1 cellular context compared by ENCODE assay signal in the genomic region with DNA sequence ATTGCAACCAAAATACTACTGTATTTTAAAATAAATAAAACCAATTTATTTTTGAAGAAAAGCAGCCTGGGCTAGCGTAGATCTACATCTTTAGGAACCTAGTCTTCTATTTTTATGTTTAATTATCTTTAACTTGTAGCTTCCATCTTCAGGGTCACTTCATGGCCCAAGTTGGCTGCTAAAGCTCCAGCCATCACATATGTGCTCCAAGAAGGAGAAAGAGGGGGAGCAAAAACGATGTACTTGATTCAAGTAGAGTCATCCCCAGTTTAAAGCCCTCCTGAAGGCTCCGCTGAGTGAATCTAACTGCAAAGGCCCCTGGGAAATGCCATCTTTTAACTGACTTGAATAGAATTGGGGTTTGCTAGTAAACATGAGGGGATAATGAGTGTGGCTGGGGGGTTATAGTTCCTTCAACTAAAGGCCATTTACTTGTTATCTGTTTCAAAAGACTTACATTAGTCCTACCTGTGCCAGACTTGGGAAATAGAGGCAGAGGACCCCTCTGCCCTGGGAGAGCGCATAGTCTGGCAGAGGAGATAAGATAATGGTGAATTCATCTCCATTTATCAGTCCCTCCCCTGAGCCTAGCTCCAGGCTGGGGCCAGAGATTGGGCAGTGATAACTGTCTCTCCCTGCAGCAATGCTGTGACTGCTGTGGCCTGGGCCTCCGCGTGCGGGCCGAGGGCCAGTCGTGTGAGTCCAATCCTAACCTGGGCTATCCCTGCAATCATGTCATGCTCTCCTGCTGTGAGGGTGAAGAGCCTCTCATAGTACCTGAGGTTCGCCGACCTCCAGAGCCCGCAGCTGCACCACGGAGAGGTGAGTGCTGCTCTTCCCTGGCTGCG.
TF ChIP-seq lines count a peak whose summit lies in the region.

No MANE protein-coding gene starts in this region.

TF ChIP-seq in K562, 482 proteins besides CTCF, POLR2A, EP300 and RAD21 (continued from another document):
- peak; percentile 97 for TF ChIP-seq RBM25 (IDR thresholded peaks at IDR 0.05; ENCODE audit: low read depth, low read length, severe bottlenecking)
- TF ChIP-seq, protein P1, sequence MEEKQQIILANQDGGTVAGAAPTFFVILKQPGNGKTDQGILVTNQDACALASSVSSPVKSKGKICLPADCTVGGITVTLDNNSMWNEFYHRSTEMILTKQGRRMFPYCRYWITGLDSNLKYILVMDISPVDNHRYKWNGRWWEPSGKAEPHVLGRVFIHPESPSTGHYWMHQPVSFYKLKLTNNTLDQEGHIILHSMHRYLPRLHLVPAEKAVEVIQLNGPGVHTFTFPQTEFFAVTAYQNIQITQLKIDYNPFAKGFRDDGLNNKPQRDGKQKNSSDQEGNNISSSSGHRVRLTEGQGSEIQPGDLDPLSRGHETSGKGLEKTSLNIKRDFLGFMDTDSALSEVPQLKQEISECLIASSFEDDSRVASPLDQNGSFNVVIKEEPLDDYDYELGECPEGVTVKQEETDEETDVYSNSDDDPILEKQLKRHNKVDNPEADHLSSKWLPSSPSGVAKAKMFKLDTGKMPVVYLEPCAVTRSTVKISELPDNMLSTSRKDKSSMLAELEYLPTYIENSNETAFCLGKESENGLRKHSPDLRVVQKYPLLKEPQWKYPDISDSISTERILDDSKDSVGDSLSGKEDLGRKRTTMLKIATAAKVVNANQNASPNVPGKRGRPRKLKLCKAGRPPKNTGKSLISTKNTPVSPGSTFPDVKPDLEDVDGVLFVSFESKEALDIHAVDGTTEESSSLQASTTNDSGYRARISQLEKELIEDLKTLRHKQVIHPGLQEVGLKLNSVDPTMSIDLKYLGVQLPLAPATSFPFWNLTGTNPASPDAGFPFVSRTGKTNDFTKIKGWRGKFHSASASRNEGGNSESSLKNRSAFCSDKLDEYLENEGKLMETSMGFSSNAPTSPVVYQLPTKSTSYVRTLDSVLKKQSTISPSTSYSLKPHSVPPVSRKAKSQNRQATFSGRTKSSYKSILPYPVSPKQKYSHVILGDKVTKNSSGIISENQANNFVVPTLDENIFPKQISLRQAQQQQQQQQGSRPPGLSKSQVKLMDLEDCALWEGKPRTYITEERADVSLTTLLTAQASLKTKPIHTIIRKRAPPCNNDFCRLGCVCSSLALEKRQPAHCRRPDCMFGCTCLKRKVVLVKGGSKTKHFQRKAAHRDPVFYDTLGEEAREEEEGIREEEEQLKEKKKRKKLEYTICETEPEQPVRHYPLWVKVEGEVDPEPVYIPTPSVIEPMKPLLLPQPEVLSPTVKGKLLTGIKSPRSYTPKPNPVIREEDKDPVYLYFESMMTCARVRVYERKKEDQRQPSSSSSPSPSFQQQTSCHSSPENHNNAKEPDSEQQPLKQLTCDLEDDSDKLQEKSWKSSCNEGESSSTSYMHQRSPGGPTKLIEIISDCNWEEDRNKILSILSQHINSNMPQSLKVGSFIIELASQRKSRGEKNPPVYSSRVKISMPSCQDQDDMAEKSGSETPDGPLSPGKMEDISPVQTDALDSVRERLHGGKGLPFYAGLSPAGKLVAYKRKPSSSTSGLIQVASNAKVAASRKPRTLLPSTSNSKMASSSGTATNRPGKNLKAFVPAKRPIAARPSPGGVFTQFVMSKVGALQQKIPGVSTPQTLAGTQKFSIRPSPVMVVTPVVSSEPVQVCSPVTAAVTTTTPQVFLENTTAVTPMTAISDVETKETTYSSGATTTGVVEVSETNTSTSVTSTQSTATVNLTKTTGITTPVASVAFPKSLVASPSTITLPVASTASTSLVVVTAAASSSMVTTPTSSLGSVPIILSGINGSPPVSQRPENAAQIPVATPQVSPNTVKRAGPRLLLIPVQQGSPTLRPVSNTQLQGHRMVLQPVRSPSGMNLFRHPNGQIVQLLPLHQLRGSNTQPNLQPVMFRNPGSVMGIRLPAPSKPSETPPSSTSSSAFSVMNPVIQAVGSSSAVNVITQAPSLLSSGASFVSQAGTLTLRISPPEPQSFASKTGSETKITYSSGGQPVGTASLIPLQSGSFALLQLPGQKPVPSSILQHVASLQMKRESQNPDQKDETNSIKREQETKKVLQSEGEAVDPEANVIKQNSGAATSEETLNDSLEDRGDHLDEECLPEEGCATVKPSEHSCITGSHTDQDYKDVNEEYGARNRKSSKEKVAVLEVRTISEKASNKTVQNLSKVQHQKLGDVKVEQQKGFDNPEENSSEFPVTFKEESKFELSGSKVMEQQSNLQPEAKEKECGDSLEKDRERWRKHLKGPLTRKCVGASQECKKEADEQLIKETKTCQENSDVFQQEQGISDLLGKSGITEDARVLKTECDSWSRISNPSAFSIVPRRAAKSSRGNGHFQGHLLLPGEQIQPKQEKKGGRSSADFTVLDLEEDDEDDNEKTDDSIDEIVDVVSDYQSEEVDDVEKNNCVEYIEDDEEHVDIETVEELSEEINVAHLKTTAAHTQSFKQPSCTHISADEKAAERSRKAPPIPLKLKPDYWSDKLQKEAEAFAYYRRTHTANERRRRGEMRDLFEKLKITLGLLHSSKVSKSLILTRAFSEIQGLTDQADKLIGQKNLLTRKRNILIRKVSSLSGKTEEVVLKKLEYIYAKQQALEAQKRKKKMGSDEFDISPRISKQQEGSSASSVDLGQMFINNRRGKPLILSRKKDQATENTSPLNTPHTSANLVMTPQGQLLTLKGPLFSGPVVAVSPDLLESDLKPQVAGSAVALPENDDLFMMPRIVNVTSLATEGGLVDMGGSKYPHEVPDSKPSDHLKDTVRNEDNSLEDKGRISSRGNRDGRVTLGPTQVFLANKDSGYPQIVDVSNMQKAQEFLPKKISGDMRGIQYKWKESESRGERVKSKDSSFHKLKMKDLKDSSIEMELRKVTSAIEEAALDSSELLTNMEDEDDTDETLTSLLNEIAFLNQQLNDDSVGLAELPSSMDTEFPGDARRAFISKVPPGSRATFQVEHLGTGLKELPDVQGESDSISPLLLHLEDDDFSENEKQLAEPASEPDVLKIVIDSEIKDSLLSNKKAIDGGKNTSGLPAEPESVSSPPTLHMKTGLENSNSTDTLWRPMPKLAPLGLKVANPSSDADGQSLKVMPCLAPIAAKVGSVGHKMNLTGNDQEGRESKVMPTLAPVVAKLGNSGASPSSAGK (IDR thresholded peaks at IDR 0.05): peak; percentile 63
- no peak for TF ChIP-seq NR4A1 (CRISPR knock-in tag; IDR thresholded peaks at IDR 0.05)
- peak; percentile 81 for TF ChIP-seq NR4A1 (tag; IDR thresholded peaks at IDR 0.05)
- TF ChIP-seq FOXP1 (CRISPR knock-in tag; IDR thresholded peaks at IDR 0.05): no peak
- peak; percentile 63 for TF ChIP-seq CBFA2T3 (IDR thresholded peaks at IDR 0.05)
- no peak for TF ChIP-seq SAFB2 (IDR thresholded peaks at IDR 0.05; ENCODE audit: borderline replicate concordance, low read depth, low read length, severe bottlenecking)
- peak in 1 of 2 experiments; percentile 51; a peak in 2 of 4 replicates for TF ChIP-seq KDM1A (IDR thresholded peaks at IDR 0.05)
- peak; percentile 35; the same call in 1 of the 2 replicates for TF ChIP-seq TAL1 (IDR thresholded peaks at IDR 0.05)
- peak in 1 of 2 experiments; percentile 40; a peak in 1 of 4 replicates for TF ChIP-seq RCOR1 (IDR thresholded peaks at IDR 0.05; ENCODE audit: borderline replicate concordance in 1 of 2, low read depth in 2 of 2, low read length in 2 of 2)
- no peak for TF ChIP-seq ZSCAN32 (CRISPR knock-in tag; IDR thresholded peaks at IDR 0.05)
- peak; percentile 45; the same call in 1 of the 2 replicates for TF ChIP-seq FOXJ2 (tag; IDR thresholded peaks at IDR 0.05)
- TF ChIP-seq ARID1B (IDR thresholded peaks at IDR 0.05): peak; percentile 56
- TF ChIP-seq SMARCA4 (IDR thresholded peaks at IDR 0.05): 0 out of 2 replicates have a peak, but pooled peaks have one; percentile 14
- TF ChIP-seq MYC (IDR thresholded peaks at IDR 0.05; ENCODE audit: low read depth, low read length): 0 out of 2 replicates have a peak, but pooled peaks have one; percentile 25
- TF ChIP-seq MYC (CRISPR knock-in tag; IDR thresholded peaks at IDR 0.05; ENCODE audit: borderline replicate concordance, low read depth): no peak
- no peak for TF ChIP-seq ZNF384 (IDR thresholded peaks at IDR 0.05; ENCODE audit: low read depth, low read length)
- TF ChIP-seq, protein P2, sequence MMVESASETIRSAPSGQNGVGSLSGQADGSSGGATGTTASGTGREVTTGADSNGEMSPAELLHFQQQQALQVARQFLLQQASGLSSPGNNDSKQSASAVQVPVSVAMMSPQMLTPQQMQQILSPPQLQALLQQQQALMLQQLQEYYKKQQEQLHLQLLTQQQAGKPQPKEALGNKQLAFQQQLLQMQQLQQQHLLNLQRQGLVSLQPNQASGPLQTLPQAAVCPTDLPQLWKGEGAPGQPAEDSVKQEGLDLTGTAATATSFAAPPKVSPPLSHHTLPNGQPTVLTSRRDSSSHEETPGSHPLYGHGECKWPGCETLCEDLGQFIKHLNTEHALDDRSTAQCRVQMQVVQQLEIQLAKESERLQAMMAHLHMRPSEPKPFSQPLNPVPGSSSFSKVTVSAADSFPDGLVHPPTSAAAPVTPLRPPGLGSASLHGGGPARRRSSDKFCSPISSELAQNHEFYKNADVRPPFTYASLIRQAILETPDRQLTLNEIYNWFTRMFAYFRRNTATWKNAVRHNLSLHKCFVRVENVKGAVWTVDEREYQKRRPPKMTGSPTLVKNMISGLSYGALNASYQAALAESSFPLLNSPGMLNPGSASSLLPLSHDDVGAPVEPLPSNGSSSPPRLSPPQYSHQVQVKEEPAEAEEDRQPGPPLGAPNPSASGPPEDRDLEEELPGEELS (CRISPR knock-in tag; IDR thresholded peaks at IDR 0.05; ENCODE audit: borderline replicate concordance): no peak
- TF ChIP-seq ZNF75A (CRISPR knock-in tag; IDR thresholded peaks at IDR 0.05): no peak
- peak; percentile 58; the same call in 1 of the 2 replicates for TF ChIP-seq BCOR (IDR thresholded peaks at IDR 0.05)
- peak; percentile 98 for TF ChIP-seq ADNP (tag; IDR thresholded peaks at IDR 0.05)
- TF ChIP-seq DPF2 (IDR thresholded peaks at IDR 0.05): peak; percentile 31; the same call in 1 of the 2 replicates
- peak; percentile 77 for TF ChIP-seq L3MBTL2 (IDR thresholded peaks at IDR 0.05)
- TF ChIP-seq SMARCA5 (IDR thresholded peaks at IDR 0.05): peak; percentile 58; the same call in 1 of the 2 replicates
